Comparison of ENCODE assay signal across 22 cellular contexts in genomic region chr1:50342525-50342924, GRCh38.
"Had no signal": no experiment of that assay in that cellular context is flagged by ENCODE, and none has a peak within 500 bp of the region (broad histone marks: within the 10 kb centered on the region; RNA-seq: fewer than 3 reads in every experiment).

No MANE protein-coding gene starts in this region.

- ATAC-seq: K562, Panc1, Right ventricle myocardium inferior, T-cell had no signal

- DNase-seq: Kasumi-1, KG1, MG63, NCI-H1417 treated with DMSO at 0.1 percent for 48 hours, NCI-H1436 treated with DMSO at 0.1 percent for 48 hours, NCI-H187 treated with DMSO at 0.1 percent for 48 hours, NCI-H2171 treated with DMSO at 0.1 percent for 48 hours, NCI-H2227 treated with DMSO at 0.1 percent for 48 hours, NCI-H446, NCI-H510A treated with DMSO at 0.1 percent for 48 hours, NCI-H524 treated with DMSO at 0.1 percent for 48 hours, NCI-H526 treated with DMSO at 0.1 percent for 48 hours, PC-9, SIG-M5, SJCRH30, T-cell had no signal

- H3K4me3 ChIP-seq: K562, MG63, PC-9, SJCRH30, SK-N-MC had no signal

- H2AFZ ChIP-seq: PC-9 had no signal

- H3K9me3 ChIP-seq: MG63 had no signal

- H3K4me2 ChIP-seq: PC-9 had no signal

- H3K36me3 ChIP-seq: MG63, SJCRH30 had no signal

- FAIRE-seq: K562, RCC 7860 had no signal

- H3K27ac ChIP-seq: PC-9, RWPE1, SJCRH30, SK-N-MC had no signal

- H3K4me1 ChIP-seq: SJCRH30 had no signal
